ENCODE assay signal across 16 cellular contexts in genomic region chr5:150573216-150573615, GRCh38.
"Had no signal": no experiment of that assay in that cellular context is flagged by ENCODE, and none has a peak within 500 bp of the region (broad histone marks: within the 10 kb centered on the region; RNA-seq: fewer than 3 reads in every experiment).

No MANE protein-coding gene starts in this region.

- ATAC-seq: heart left ventricle, left cardiac atrium, lower lobe of right lung had no signal

- H3K4me1 Mint-ChIP-seq: memory B cell, neural crest cell had no signal

- H3K27ac Mint-ChIP-seq: memory B cell, type B pancreatic cell had no signal

- H3K9me3 Mint-ChIP-seq: memory B cell, neural crest cell, type B pancreatic cell had no signal

- H3K27me3 Mint-ChIP-seq: memory B cell, type B pancreatic cell had no signal

- H3K36me3 Mint-ChIP-seq: memory B cell, type B pancreatic cell had no signal

- H3K4me3 Mint-ChIP-seq: memory B cell, neural crest cell, type B pancreatic cell had no signal

- H3K4me3 ChIP-seq: coronary artery, heart left ventricle, left ventricle myocardium inferior, lower lobe of right lung, right atrium auricular region, smooth muscle cell, uterus had no signal

- DNase-seq: cerebellar nuclear complex; effector CD8-positive, alpha-beta T cell; left cardiac atrium; left ventricle myocardium inferior; lower lobe of right lung; midbrain; stimulated activated CD4-positive, alpha-beta T cell treated with anti-CD3 and anti-CD28 coated beads, Interleukin-2, amount 100 ng/mL, for 48 hours; stimulated activated naive CD4-positive, alpha-beta T cell treated with Interleukin-2 at 50 U/mL for 16 hours; uterus had no signal
